Comparison of ENCODE assay signal across 2 cellular contexts in the genomic region with DNA sequence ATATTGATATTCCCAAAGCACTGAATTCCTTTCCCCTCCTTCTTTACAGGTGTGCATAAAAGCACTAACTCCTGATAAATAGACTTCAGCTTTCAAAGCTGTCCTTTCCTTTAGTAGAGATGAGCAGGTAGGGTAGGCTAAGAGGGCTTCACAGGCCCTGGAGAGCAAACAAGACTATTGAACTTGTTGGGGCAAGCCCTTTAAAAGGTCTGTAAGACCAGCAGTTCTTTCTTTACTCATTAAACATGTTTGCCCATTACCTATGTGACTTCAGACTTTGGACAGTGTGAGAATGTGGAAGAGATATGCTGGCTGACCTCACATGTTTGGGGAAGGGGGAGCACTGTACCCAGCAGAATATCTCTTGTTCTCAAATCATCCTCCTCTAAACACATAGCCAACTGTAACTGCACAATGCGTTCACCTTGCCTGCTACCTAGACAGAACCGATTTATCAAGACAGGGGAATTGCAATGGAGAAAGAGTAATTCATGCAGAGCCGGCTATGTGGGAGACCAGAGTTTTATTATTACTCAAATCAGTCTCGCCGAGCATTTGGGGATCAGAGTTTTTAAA.
TF ChIP-seq lines count a peak whose summit lies in the region.

No MANE protein-coding gene starts in this region.

TF ChIP-seq in GM23338, 12 proteins besides CTCF, POLR2A, EP300 and RAD21:
- TF ChIP-seq EZH2 (IDR thresholded peaks at IDR 0.05; ENCODE audit: low read depth, unreplicated experiment), result no peak
- no peak for TF ChIP-seq STAT1 (IDR thresholded peaks at IDR 0.05; ENCODE audit: unreplicated experiment)
- TF ChIP-seq, protein P1, sequence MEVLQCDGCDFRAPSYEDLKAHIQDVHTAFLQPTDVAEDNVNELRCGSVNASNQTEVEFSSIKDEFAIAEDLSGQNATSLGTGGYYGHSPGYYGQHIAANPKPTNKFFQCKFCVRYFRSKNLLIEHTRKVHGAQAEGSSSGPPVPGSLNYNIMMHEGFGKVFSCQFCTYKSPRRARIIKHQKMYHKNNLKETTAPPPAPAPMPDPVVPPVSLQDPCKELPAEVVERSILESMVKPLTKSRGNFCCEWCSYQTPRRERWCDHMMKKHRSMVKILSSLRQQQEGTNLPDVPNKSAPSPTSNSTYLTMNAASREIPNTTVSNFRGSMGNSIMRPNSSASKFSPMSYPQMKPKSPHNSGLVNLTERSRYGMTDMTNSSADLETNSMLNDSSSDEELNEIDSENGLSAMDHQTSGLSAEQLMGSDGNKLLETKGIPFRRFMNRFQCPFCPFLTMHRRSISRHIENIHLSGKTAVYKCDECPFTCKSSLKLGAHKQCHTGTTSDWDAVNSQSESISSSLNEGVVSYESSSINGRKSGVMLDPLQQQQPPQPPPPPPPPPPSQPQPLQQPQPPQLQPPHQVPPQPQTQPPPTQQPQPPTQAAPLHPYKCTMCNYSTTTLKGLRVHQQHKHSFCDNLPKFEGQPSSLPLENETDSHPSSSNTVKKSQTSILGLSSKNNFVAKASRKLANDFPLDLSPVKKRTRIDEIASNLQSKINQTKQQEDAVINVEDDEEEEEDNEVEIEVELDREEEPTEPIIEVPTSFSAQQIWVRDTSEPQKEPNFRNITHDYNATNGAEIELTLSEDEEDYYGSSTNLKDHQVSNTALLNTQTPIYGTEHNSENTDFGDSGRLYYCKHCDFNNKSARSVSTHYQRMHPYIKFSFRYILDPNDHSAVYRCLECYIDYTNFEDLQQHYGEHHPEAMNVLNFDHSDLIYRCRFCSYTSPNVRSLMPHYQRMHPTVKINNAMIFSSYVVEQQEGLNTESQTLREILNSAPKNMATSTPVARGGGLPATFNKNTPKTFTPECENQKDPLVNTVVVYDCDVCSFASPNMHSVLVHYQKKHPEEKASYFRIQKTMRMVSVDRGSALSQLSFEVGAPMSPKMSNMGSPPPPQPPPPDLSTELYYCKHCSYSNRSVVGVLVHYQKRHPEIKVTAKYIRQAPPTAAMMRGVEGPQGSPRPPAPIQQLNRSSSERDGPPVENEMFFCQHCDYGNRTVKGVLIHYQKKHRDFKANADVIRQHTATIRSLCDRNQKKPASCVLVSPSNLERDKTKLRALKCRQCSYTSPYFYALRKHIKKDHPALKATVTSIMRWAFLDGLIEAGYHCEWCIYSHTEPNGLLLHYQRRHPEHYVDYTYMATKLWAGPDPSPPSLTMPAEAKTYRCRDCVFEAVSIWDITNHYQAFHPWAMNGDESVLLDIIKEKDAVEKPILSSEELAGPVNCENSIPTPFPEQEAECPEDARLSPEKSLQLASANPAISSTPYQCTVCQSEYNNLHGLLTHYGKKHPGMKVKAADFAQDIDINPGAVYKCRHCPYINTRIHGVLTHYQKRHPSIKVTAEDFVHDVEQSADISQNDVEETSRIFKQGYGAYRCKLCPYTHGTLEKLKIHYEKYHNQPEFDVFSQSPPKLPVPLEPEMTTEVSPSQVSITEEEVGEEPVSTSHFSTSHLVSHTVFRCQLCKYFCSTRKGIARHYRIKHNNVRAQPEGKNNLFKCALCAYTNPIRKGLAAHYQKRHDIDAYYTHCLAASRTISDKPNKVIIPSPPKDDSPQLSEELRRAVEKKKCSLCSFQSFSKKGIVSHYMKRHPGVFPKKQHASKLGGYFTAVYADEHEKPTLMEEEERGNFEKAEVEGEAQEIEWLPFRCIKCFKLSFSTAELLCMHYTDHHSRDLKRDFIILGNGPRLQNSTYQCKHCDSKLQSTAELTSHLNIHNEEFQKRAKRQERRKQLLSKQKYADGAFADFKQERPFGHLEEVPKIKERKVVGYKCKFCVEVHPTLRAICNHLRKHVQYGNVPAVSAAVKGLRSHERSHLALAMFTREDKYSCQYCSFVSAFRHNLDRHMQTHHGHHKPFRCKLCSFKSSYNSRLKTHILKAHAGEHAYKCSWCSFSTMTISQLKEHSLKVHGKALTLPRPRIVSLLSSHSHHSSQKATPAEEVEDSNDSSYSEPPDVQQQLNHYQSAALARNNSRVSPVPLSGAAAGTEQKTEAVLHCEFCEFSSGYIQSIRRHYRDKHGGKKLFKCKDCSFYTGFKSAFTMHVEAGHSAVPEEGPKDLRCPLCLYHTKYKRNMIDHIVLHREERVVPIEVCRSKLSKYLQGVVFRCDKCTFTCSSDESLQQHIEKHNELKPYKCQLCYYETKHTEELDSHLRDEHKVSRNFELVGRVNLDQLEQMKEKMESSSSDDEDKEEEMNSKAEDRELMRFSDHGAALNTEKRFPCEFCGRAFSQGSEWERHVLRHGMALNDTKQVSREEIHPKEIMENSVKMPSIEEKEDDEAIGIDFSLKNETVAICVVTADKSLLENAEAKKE (CRISPR knock-in tag; IDR thresholded peaks at IDR 0.05), result no peak
- TF ChIP-seq JUNB (IDR thresholded peaks at IDR 0.05; ENCODE audit: unreplicated experiment), result no peak
- no peak for TF ChIP-seq EZH2phosphoT487 (IDR thresholded peaks at IDR 0.05; ENCODE audit: unreplicated experiment)
- TF ChIP-seq CREB1 (CRISPR knock-in tag; IDR thresholded peaks at IDR 0.05; ENCODE audit: low read depth), result no peak
- no peak for TF ChIP-seq POLR2AphosphoS5 (IDR thresholded peaks at IDR 0.05; ENCODE audit: low read depth)
- no peak; the same call in 1 of the 2 replicates for TF ChIP-seq NANOG (IDR thresholded peaks at IDR 0.05; ENCODE audit: borderline replicate concordance)

TF ChIP-seq in GM12878, 131 proteins besides CTCF, POLR2A, EP300 and RAD21:
- TF ChIP-seq GATAD2B (conservative IDR thresholded peaks at IDR 0.05; ENCODE audit: low read depth) (no peak), TAF1 (IDR thresholded peaks at IDR 0.05; ENCODE audit: borderline replicate concordance, low read depth, low read length) (no peak), EED (IDR thresholded peaks at IDR 0.05; ENCODE audit: low read depth) (no peak), SMAD1 (IDR thresholded peaks at IDR 0.05; ENCODE audit: low read depth, partially characterized antibody) (no peak), PAX8 (IDR thresholded peaks at IDR 0.05) (no peak), ZZZ3 (IDR thresholded peaks at IDR 0.05; ENCODE audit: control insufficient read depth, insufficient read length, low read depth) (no peak), MXI1 (IDR thresholded peaks at IDR 0.05; ENCODE audit: low read depth, low read length) (no peak), ZSCAN29 (IDR thresholded peaks at IDR 0.05) (no peak), ZNF207 (IDR thresholded peaks at IDR 0.05; ENCODE audit: borderline replicate concordance) (no peak), STAT1 (conservative IDR thresholded peaks at IDR 0.05) (no peak), ZNF384 (IDR thresholded peaks at IDR 0.05; ENCODE audit: borderline replicate concordance, low read depth, low read length) (no peak), JUND (IDR thresholded peaks at IDR 0.05; ENCODE audit: low read depth, low read length) (no peak)
- TF ChIP-seq, protein P2, sequence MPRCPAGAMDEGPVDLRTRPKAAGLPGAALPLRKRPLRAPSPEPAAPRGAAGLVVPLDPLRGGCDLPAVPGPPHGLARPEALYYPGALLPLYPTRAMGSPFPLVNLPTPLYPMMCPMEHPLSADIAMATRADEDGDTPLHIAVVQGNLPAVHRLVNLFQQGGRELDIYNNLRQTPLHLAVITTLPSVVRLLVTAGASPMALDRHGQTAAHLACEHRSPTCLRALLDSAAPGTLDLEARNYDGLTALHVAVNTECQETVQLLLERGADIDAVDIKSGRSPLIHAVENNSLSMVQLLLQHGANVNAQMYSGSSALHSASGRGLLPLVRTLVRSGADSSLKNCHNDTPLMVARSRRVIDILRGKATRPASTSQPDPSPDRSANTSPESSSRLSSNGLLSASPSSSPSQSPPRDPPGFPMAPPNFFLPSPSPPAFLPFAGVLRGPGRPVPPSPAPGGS (IDR thresholded peaks at IDR 0.05; ENCODE audit: borderline replicate concordance, insufficient read depth, low read depth, low read length, poor library complexity, severe bottlenecking), result no peak
- TF ChIP-seq, protein P3, sequence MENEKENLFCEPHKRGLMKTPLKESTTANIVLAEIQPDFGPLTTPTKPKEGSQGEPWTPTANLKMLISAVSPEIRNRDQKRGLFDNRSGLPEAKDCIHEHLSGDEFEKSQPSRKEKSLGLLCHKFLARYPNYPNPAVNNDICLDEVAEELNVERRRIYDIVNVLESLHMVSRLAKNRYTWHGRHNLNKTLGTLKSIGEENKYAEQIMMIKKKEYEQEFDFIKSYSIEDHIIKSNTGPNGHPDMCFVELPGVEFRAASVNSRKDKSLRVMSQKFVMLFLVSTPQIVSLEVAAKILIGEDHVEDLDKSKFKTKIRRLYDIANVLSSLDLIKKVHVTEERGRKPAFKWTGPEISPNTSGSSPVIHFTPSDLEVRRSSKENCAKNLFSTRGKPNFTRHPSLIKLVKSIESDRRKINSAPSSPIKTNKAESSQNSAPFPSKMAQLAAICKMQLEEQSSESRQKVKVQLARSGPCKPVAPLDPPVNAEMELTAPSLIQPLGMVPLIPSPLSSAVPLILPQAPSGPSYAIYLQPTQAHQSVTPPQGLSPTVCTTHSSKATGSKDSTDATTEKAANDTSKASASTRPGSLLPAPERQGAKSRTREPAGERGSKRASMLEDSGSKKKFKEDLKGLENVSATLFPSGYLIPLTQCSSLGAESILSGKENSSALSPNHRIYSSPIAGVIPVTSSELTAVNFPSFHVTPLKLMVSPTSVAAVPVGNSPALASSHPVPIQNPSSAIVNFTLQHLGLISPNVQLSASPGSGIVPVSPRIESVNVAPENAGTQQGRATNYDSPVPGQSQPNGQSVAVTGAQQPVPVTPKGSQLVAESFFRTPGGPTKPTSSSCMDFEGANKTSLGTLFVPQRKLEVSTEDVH (IDR thresholded peaks at IDR 0.05; ENCODE audit: low read depth, partially characterized antibody), result no peak
